ENCODE assay signal across 8 cellular contexts in the genomic region with DNA sequence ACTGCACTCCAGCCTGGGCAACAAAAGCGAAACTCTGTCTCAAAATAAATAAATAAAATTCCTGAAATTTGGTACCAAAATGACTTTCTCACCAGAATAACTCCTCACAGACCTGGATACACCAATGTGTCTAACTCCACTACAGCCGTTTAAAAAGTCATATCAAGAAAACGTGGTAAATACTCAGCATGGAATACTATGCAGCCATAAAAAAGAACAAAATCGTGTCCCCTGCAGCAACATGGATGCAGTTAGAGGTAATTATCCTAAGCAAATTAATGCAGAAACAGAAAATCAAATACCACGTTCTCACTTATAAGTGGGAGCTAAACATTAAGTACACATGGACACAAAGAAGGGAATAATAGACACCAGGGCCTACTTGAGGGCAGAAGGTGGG. TPM values are rescaled to one million over a fixed set of nuclear protein-coding genes. Genes with fewer than 3 reads are reported as not detected.
DNase-seq lines count a peak whose midpoint lies in the region; ATAC-seq and TF ChIP-seq lines count a peak whose summit lies in the region.
"Not testable (repeated sequence)": the region's sequence is repeated elsewhere in the genome, so short reads cannot be mapped to it uniquely, and the experiment has no call there.

No MANE protein-coding gene starts in this region.

- BruUV-seq in PC-9 (replicated peaks; lab: Mats Ljungman, UMichigan); MCF 10A (replicated peaks; lab: Mats Ljungman, UMichigan): not testable (repeated sequence)

- H3K4me3 ChIP-seq in CD8-positive, alpha-beta memory T cell (ENCODE audit: low read length); PC-9: not testable (repeated sequence)

- not testable (repeated sequence) for H3K27me3 ChIP-seq in CD8-positive, alpha-beta memory T cell (ENCODE audit: insufficient read depth, low read length, poor library complexity, severe bottlenecking); PC-9 (ENCODE audit: insufficient read depth, low read depth)

- H3F3A ChIP-seq in PC-9 (ENCODE audit: insufficient read depth, low read depth), result not testable (repeated sequence)

- not testable (repeated sequence) for H2AFZ ChIP-seq in PC-9

- not testable (repeated sequence) for H3K9me2 ChIP-seq in PC-9 (ENCODE audit: insufficient read depth)

- H3K27me3 Mint-ChIP-seq in CD8-positive, alpha-beta memory T cell; activated CD4-positive, alpha-beta memory T cell treated with anti-CD3 and anti-CD28 coated beads, Interleukin-2, amount 10 ng/mL, durations not matched to agents 7 days and 5 days; activated naive CD4-positive, alpha-beta T cell treated with anti-CD3 and anti-CD28 coated beads, Interleukin-2, amount 10 ng/mL, durations not matched to agents 7 days and 5 days; MCF 10A (ENCODE audit: insufficient read depth, unreplicated experiment); memory B cell; stimulated activated naive CD8-positive, alpha-beta T cell treated with anti-CD3 and anti-CD28 coated beads, Interleukin-15, Interleukin-2, amounts not matched to agents 100 ng/mL and 50 ng/mL, for 24 hours: not testable (repeated sequence)
- peaks cover 31% of the 10 kb centered on the region for H3K27me3 Mint-ChIP-seq in nephron progenitor cell (ENCODE audit: low read depth, poor library complexity)

- peak overlapping the region in 5 of 8 donors; percentile 15 to 69 (median 46) for H3K27ac Mint-ChIP-seq in CD8-positive, alpha-beta memory T cell
- not testable (repeated sequence) for H3K27ac Mint-ChIP-seq in activated CD4-positive, alpha-beta memory T cell treated with anti-CD3 and anti-CD28 coated beads, Interleukin-2, amount 10 ng/mL, durations not matched to agents 7 days and 5 days; activated naive CD4-positive, alpha-beta T cell treated with anti-CD3 and anti-CD28 coated beads, Interleukin-2, amount 10 ng/mL, durations not matched to agents 7 days and 5 days; MCF 10A (ENCODE audit: low read depth, unreplicated experiment); memory B cell; nephron progenitor cell
- H3K27ac Mint-ChIP-seq in stimulated activated naive CD8-positive, alpha-beta T cell treated with anti-CD3 and anti-CD28 coated beads, Interleukin-15, Interleukin-2, amounts not matched to agents 100 ng/mL and 50 ng/mL, for 24 hours, result peak overlapping the region; percentile 32

- H3K9me3 ChIP-seq in CD8-positive, alpha-beta memory T cell (ENCODE audit: low read length); PC-9 (ENCODE audit: insufficient read depth, low read depth): not testable (repeated sequence)

- H3K36me3 Mint-ChIP-seq in CD8-positive, alpha-beta memory T cell, result peaks cover 0 to 44% (median 11%) of the 10 kb centered on the region in 3 donors
- H3K36me3 Mint-ChIP-seq in activated CD4-positive, alpha-beta memory T cell treated with anti-CD3 and anti-CD28 coated beads, Interleukin-2, amount 10 ng/mL, durations not matched to agents 7 days and 5 days (ENCODE audit: low read depth), result peaks cover 32% of the 10 kb centered on the region
- peaks cover 27% of the 10 kb centered on the region for H3K36me3 Mint-ChIP-seq in activated naive CD4-positive, alpha-beta T cell treated with anti-CD3 and anti-CD28 coated beads, Interleukin-2, amount 10 ng/mL, durations not matched to agents 7 days and 5 days
- not testable (repeated sequence) for H3K36me3 Mint-ChIP-seq in MCF 10A (ENCODE audit: insufficient read depth, unreplicated experiment); nephron progenitor cell (ENCODE audit: low read depth)
- peaks cover 21% of the 10 kb centered on the region for H3K36me3 Mint-ChIP-seq in memory B cell
- H3K36me3 Mint-ChIP-seq in stimulated activated naive CD8-positive, alpha-beta T cell treated with anti-CD3 and anti-CD28 coated beads, Interleukin-15, Interleukin-2, amounts not matched to agents 100 ng/mL and 50 ng/mL, for 24 hours (ENCODE audit: low read depth), result peaks cover 26% of the 10 kb centered on the region

- CTCF ChIA-PET in CD8-positive, alpha-beta memory T cell (lab: Charles Lee); PC-9 (lab: Charles Lee); MCF 10A (lab: Yijun Ruan, JAX): not testable (repeated sequence)
- CTCF ChIA-PET in activated CD4-positive, alpha-beta memory T cell treated with anti-CD3 and anti-CD28 coated beads, Interleukin-2, amount 10 ng/mL, durations not matched to agents 7 days and 5 days (lab: Charles Lee), result interaction anchor here (1.4 kb wide), 1 partner anchor 108 kb away, joined by 4 read pairs; no protein-coding TSS in a partner anchor
- CTCF ChIA-PET in activated naive CD4-positive, alpha-beta T cell treated with anti-CD3 and anti-CD28 coated beads, Interleukin-2, amount 10 ng/mL, durations not matched to agents 7 days and 5 days (lab: Charles Lee), result interaction anchor here (0.7 kb wide), 1 partner anchor 39 kb away, joined by 3 read pairs; no protein-coding TSS in a partner anchor

- TF ChIP-seq CTCF in PC-9 (conservative IDR thresholded peaks at IDR 0.05); MCF 10A (IDR thresholded peaks at IDR 0.05; ENCODE audit: unreplicated experiment); nephron progenitor cell (IDR thresholded peaks at IDR 0.05): not testable (repeated sequence)

- H3K4me2 ChIP-seq in PC-9, result peak overlapping the region; percentile 68; the same call in 1 of the 2 replicates

- intact Hi-C loops in PC-9 (cut with micrococcal nuclease; ENCODE audit: unreplicated experiment); MCF 10A (cut with micrococcal nuclease): not testable (repeated sequence)

- not testable (repeated sequence) for H4K20me1 ChIP-seq in PC-9 (ENCODE audit: insufficient read depth)

- H3K4me1 Mint-ChIP-seq in CD8-positive, alpha-beta memory T cell, result peaks cover 56 to 75% (median 70%) of the 10 kb centered on the region in 3 donors
- H3K4me1 Mint-ChIP-seq in activated CD4-positive, alpha-beta memory T cell treated with anti-CD3 and anti-CD28 coated beads, Interleukin-2, amount 10 ng/mL, durations not matched to agents 7 days and 5 days, result peaks cover 57% of the 10 kb centered on the region
- peaks cover 53% of the 10 kb centered on the region for H3K4me1 Mint-ChIP-seq in activated naive CD4-positive, alpha-beta T cell treated with anti-CD3 and anti-CD28 coated beads, Interleukin-2, amount 10 ng/mL, durations not matched to agents 7 days and 5 days
- H3K4me1 Mint-ChIP-seq in MCF 10A (ENCODE audit: insufficient read depth, unreplicated experiment), result peaks cover 37% of the 10 kb centered on the region
- peaks cover 38% of the 10 kb centered on the region for H3K4me1 Mint-ChIP-seq in memory B cell
- not testable (repeated sequence) for H3K4me1 Mint-ChIP-seq in nephron progenitor cell
- peaks cover 59% of the 10 kb centered on the region for H3K4me1 Mint-ChIP-seq in stimulated activated naive CD8-positive, alpha-beta T cell treated with anti-CD3 and anti-CD28 coated beads, Interleukin-15, Interleukin-2, amounts not matched to agents 100 ng/mL and 50 ng/mL, for 24 hours (ENCODE audit: low read depth)

- H3K9me3 Mint-ChIP-seq in CD8-positive, alpha-beta memory T cell; activated CD4-positive, alpha-beta memory T cell treated with anti-CD3 and anti-CD28 coated beads, Interleukin-2, amount 10 ng/mL, durations not matched to agents 7 days and 5 days; activated naive CD4-positive, alpha-beta T cell treated with anti-CD3 and anti-CD28 coated beads, Interleukin-2, amount 10 ng/mL, durations not matched to agents 7 days and 5 days; MCF 10A (ENCODE audit: unreplicated experiment); memory B cell; nephron progenitor cell; stimulated activated naive CD8-positive, alpha-beta T cell treated with anti-CD3 and anti-CD28 coated beads, Interleukin-15, Interleukin-2, amounts not matched to agents 100 ng/mL and 50 ng/mL, for 24 hours: not testable (repeated sequence)

- H3K4me3 Mint-ChIP-seq in CD8-positive, alpha-beta memory T cell, result peak overlapping the region; percentile 43 to 79 (median 57)
- H3K4me3 Mint-ChIP-seq in activated CD4-positive, alpha-beta memory T cell treated with anti-CD3 and anti-CD28 coated beads, Interleukin-2, amount 10 ng/mL, durations not matched to agents 7 days and 5 days, result peak overlapping the region; percentile 23
- H3K4me3 Mint-ChIP-seq in activated naive CD4-positive, alpha-beta T cell treated with anti-CD3 and anti-CD28 coated beads, Interleukin-2, amount 10 ng/mL, durations not matched to agents 7 days and 5 days, result peak overlapping the region; percentile 31
- H3K4me3 Mint-ChIP-seq in MCF 10A (ENCODE audit: unreplicated experiment) (peak overlapping the region; percentile 86), memory B cell (peak overlapping the region; percentile 60), nephron progenitor cell (peak overlapping the region; percentile 71)
- peak overlapping the region; percentile 9 for H3K4me3 Mint-ChIP-seq in stimulated activated naive CD8-positive, alpha-beta T cell treated with anti-CD3 and anti-CD28 coated beads, Interleukin-15, Interleukin-2, amounts not matched to agents 100 ng/mL and 50 ng/mL, for 24 hours

- not testable (repeated sequence) for H3K36me3 ChIP-seq in CD8-positive, alpha-beta memory T cell (ENCODE audit: insufficient read depth, low read length); PC-9 (ENCODE audit: low read depth)

- H3K4me1 ChIP-seq in CD8-positive, alpha-beta memory T cell (ENCODE audit: insufficient read depth, low read length), result peaks cover 46% of the 10 kb centered on the region
- H3K4me1 ChIP-seq in PC-9 (replicated peaks; ENCODE audit: insufficient read depth), result peaks cover 14% of the 10 kb centered on the region; the same call in 1 of the 2 replicates

- peaks cover 46% of the 10 kb centered on the region for H3K79me2 ChIP-seq in PC-9 (ENCODE audit: low read depth)

- not testable (repeated sequence) for DNase-seq in CD8-positive, alpha-beta memory T cell; PC-9; activated CD4-positive, alpha-beta memory T cell treated with anti-CD3 and anti-CD28 coated beads, Interleukin-2, amount 10 ng/mL, durations not matched to agents 7 days and 5 days; activated naive CD4-positive, alpha-beta T cell treated with anti-CD3 and anti-CD28 coated beads, Interleukin-2, amount 10 ng/mL, durations not matched to agents 7 days and 5 days; MCF 10A (ENCODE audit: unreplicated experiment); memory B cell (ENCODE audit: low spot score in 2 of 2); nephron progenitor cell

- ATAC-seq in memory B cell (ENCODE audit: low read depth), result not testable (repeated sequence)

- H3K27ac ChIP-seq in CD8-positive, alpha-beta memory T cell (ENCODE audit: low read depth, low read length); PC-9: not testable (repeated sequence)

- POLR2A ChIA-PET in CD8-positive, alpha-beta memory T cell (lab: Charles Lee); PC-9 (lab: Charles Lee; ENCODE audit: unreplicated experiment); activated CD4-positive, alpha-beta memory T cell treated with anti-CD3 and anti-CD28 coated beads, Interleukin-2, amount 10 ng/mL, durations not matched to agents 7 days and 5 days (lab: Charles Lee): not testable (repeated sequence)
- POLR2A ChIA-PET in MCF 10A (lab: Yijun Ruan, JAX), result interaction anchor here (4.1 kb wide), 1 partner anchor 12 kb away, joined by 27 read pairs; no protein-coding TSS in a partner anchor

RNA-seq across cellular contexts. Expression of gene EPG5, which starts 2.2 kb away (rescaled TPM):
- total RNA-seq in CD8-positive, alpha-beta memory T cell, result 10 to 100 TPM; 17.7 to 18.1 TPM
- polyA plus RNA-seq in CD8-positive, alpha-beta memory T cell, result 4.0 TPM
- total RNA-seq in PC-9 (2021) (16.7 and 19.5 TPM in 2 replicates), MCF 10A (2022) (19.4 and 25.7 TPM in 2 replicates)
- 10 to 100 TPM; 28.7 to 29.0 TPM for total RNA-seq in activated CD4-positive, alpha-beta memory T cell treated with anti-CD3 and anti-CD28 coated beads, Interleukin-2, amount 10 ng/mL, durations not matched to agents 7 days and 5 days

Comparison
In these comparisons a context has a peak if more than half of its experiments do, and no peak if none do; other contexts are left out.
1. H3K4me3 Mint-ChIP-seq: peak in every context shown above with its lines; median percentile 86 in MCF 10A; 71 in nephron progenitor cell; 60 in memory B cell; 57 in CD8-positive, alpha-beta memory T cell; 31 in activated naive CD4-positive, alpha-beta T cell treated with anti-CD3 and anti-CD28 coated beads, Interleukin-2, amount 10 ng/mL, durations not matched to agents 7 days and 5 days; 23 in activated CD4-positive, alpha-beta memory T cell treated with anti-CD3 and anti-CD28 coated beads, Interleukin-2, amount 10 ng/mL, durations not matched to agents 7 days and 5 days; 9 in stimulated activated naive CD8-positive, alpha-beta T cell treated with anti-CD3 and anti-CD28 coated beads, Interleukin-15, Interleukin-2, amounts not matched to agents 100 ng/mL and 50 ng/mL, for 24 hours.